9 cellular contexts compared by ENCODE assay signal in genomic region chr1:234699795-234700665, GRCh38.
DNase-seq lines count a peak whose midpoint lies in the region; ATAC-seq and TF ChIP-seq lines count a peak whose summit lies in the region.
"Had no signal": no experiment of that assay in that cellular context is flagged by ENCODE, and none has a peak within 500 bp of the region (broad histone marks: within the 10 kb centered on the region; RNA-seq: fewer than 3 reads in every experiment).

No MANE protein-coding gene starts in this region.

- H3K27ac ChIP-seq in AG04450 (ENCODE audit: low read depth, low read length): peak overlapping the region; percentile 24
- no peak overlapping the region for H3K27ac ChIP-seq in OCI-LY3 (ENCODE audit: low read length)
- H3K27ac ChIP-seq in skin epidermis: peak overlapping the region in 20 of 21 experiments; percentile 7 to 84 (median 68)

- POLR2A ChIA-PET in AG04450 (lab: Yijun Ruan, JAX): no interaction called here

- peak overlapping the region; percentile 25; the same call in 1 of the 2 replicates for H2AFZ ChIP-seq in OCI-LY3 (ENCODE audit: low read depth, low read length)

- TF ChIP-seq CTCF in AG04450 (IDR thresholded peaks at IDR 0.05; ENCODE audit: low read depth, low read length) (no peak), OCI-LY3 (IDR thresholded peaks at IDR 0.05; ENCODE audit: low read depth, low read length) (no peak), fibroblast of the aortic adventitia (IDR thresholded peaks at IDR 0.05; ENCODE audit: insufficient read depth, low read length) (no peak)

- H3K79me2 ChIP-seq in OCI-LY3 (ENCODE audit: low read length): no peaks in the 10 kb centered on the region

- H3K36me3 ChIP-seq in OCI-LY3 (replicated peaks; ENCODE audit: low read depth, low read length): peaks cover 20% of the 10 kb centered on the region

- DNase-seq in AG04450 (ENCODE audit: low read depth, low spot score) (no peak), fibroblast of the aortic adventitia (ENCODE audit: low read depth) (peak; percentile 62), NCI-H1417 treated with DMSO at 0.1 percent for 48 hours (lab: John Stamatoyannopoulos, UW) (no peak), HK-2 (ENCODE audit: unreplicated experiment) (no peak)
- DNase-seq: activated naive CD8-positive, alpha-beta T cell treated with anti-CD3 and anti-CD28 coated beads, Interleukin-2, amount 10 ng/mL, durations not matched to agents 7 days and 5 days had no signal

- H3K9ac ChIP-seq in OCI-LY3 (ENCODE audit: low read length): no peak overlapping the region

- no peaks in the 10 kb centered on the region for H4K20me1 ChIP-seq in OCI-LY3 (ENCODE audit: insufficient read depth, low read length)

- peaks cover 33% of the 10 kb centered on the region for H3K4me1 ChIP-seq in OCI-LY3 (ENCODE audit: low read length)

- H3K4me3 ChIP-seq in AG04450 (ENCODE audit: low read depth, low read length) (no peak overlapping the region), OCI-LY3 (ENCODE audit: low read length) (no peak overlapping the region), fibroblast of the aortic adventitia (ENCODE audit: low read depth, low read length) (no peak overlapping the region), skin epidermis (no peak overlapping the region)

- CTCF ChIA-PET in AG04450 (lab: Charles Lee): no interaction called here

- peak overlapping the region; percentile 38 for H3K4me2 ChIP-seq in OCI-LY3 (ENCODE audit: low read length)

- no peaks in the 10 kb centered on the region for H3K9me3 ChIP-seq in AG04450 (ENCODE audit: control insufficient read depth, insufficient read depth, low read length)
- H3K9me3 ChIP-seq in OCI-LY3 (ENCODE audit: insufficient read depth, low read length): peaks cover 26% of the 10 kb centered on the region

- ATAC-seq in GM18505 (IDR thresholded peaks at IDR 0.05; ENCODE audit: unreplicated experiment) (peak; percentile 63), HG02678 (IDR thresholded peaks at IDR 0.05; ENCODE audit: unreplicated experiment) (peak; percentile 71)

- H3K27me3 ChIP-seq in AG04450 (ENCODE audit: control insufficient read depth, insufficient read depth, low read length) (no peaks in the 10 kb centered on the region), OCI-LY3 (ENCODE audit: low read depth, low read length) (peaks cover 28% of the 10 kb centered on the region)

- TF ChIP-seq POLR2A in GM18505 (IDR thresholded peaks at IDR 0.05; ENCODE audit: borderline replicate concordance, extremely low read depth, insufficient read depth, insufficient read length): no peak
